12 cellular contexts compared by ENCODE assay signal in genomic region chr6:31246051-31246495, GRCh38. TPM values are rescaled to one million over a fixed set of nuclear protein-coding genes. Genes with fewer than 3 reads are reported as not detected.
DNase-seq lines count a peak whose midpoint lies in the region; ATAC-seq and TF ChIP-seq lines count a peak whose summit lies in the region.
"Had no signal": no experiment of that assay in that cellular context is flagged by ENCODE, and none has a peak within 500 bp of the region (broad histone marks: within the 10 kb centered on the region; RNA-seq: fewer than 3 reads in every experiment).

No MANE protein-coding gene starts in this region.

- no peaks in the 10 kb centered on the region for H3K4me1 Mint-ChIP-seq in CD14-positive monocyte
- H3K4me1 Mint-ChIP-seq in activated CD4-positive, alpha-beta T cell treated with anti-CD3 and anti-CD28 coated beads for 36 hours, result peaks cover 5% of the 10 kb centered on the region

- H3K36me3 ChIP-seq in GM23248 (ENCODE audit: low read depth), result no peaks in the 10 kb centered on the region
- H3K36me3 ChIP-seq in SJCRH30, result no peaks in the 10 kb centered on the region
- H3K36me3 ChIP-seq: suprapubic skin had no signal

- peaks cover 13% of the 10 kb centered on the region for H3K27me3 ChIP-seq in GM23248 (replicated peaks; ENCODE audit: insufficient read depth)
- no peaks in the 10 kb centered on the region for H3K27me3 ChIP-seq in SJCRH30
- H3K27me3 ChIP-seq: suprapubic skin had no signal

- H3K9ac ChIP-seq in GM23248, result no peak overlapping the region

- no peak overlapping the region for H3K4me3 Mint-ChIP-seq in CD14-positive monocyte
- no peak overlapping the region for H3K4me3 Mint-ChIP-seq in activated CD4-positive, alpha-beta T cell treated with anti-CD3 and anti-CD28 coated beads for 36 hours

- no peak overlapping the region for H2AFZ ChIP-seq in GM23248

- peaks cover 11 to 34% (median 21%) of the 10 kb centered on the region in 7 donors for H3K9me3 Mint-ChIP-seq in CD14-positive monocyte
- H3K9me3 Mint-ChIP-seq in activated CD4-positive, alpha-beta T cell treated with anti-CD3 and anti-CD28 coated beads for 36 hours (ENCODE audit: low read depth), result peaks cover 19% of the 10 kb centered on the region

- in situ Hi-C loops in GM23248 (cut with MboI), result no loop called here

- H3K27ac Mint-ChIP-seq in CD14-positive monocyte, result no peak overlapping the region
- no peak overlapping the region for H3K27ac Mint-ChIP-seq in activated CD4-positive, alpha-beta T cell treated with anti-CD3 and anti-CD28 coated beads for 36 hours

- H3K27ac ChIP-seq in GM23248 (no peak overlapping the region), SJCRH30 (no peak overlapping the region)
- H3K27ac ChIP-seq: suprapubic skin had no signal

- CTCF ChIA-PET in activated CD4-positive, alpha-beta T cell treated with anti-CD3 and anti-CD28 coated beads for 36 hours (lab: Charles Lee), result interaction anchor here (1.0 to 1.5 kb wide), 3 partner anchors 11 to 121 kb away, joined by 3 read pairs; no protein-coding TSS in a partner anchor

- peaks cover 7% of the 10 kb centered on the region for H3F3A ChIP-seq in GM23248 (ENCODE audit: insufficient read depth)

- H4K20me1 ChIP-seq in GM23248 (ENCODE audit: insufficient read depth), result no peaks in the 10 kb centered on the region

- TF ChIP-seq POLR2A in GM18505 (IDR thresholded peaks at IDR 0.05; ENCODE audit: borderline replicate concordance, extremely low read depth, insufficient read depth, insufficient read length), result no peak

- no peak for ATAC-seq in GM18505 (IDR thresholded peaks at IDR 0.05; ENCODE audit: unreplicated experiment)
- ATAC-seq in activated CD4-positive, alpha-beta T cell treated with anti-CD3 and anti-CD28 coated beads for 36 hours, result no peak
- ATAC-seq: left lobe of liver had no signal

- intact Hi-C loops in CD14-positive monocyte (cut with micrococcal nuclease), result loop anchor here in 1 of 2 donors (2.0 kb wide), 1 partner anchor 75 kb away; no protein-coding TSS in a partner anchor
- intact Hi-C loops in activated CD4-positive, alpha-beta T cell treated with anti-CD3 and anti-CD28 coated beads for 36 hours (cut with DNase I, micrococcal nuclease), result no loop called here

- no peaks in the 10 kb centered on the region for H3K36me3 Mint-ChIP-seq in CD14-positive monocyte
- peaks cover 5% of the 10 kb centered on the region for H3K36me3 Mint-ChIP-seq in activated CD4-positive, alpha-beta T cell treated with anti-CD3 and anti-CD28 coated beads for 36 hours (ENCODE audit: low read depth)

- H3K4me2 ChIP-seq in GM23248 (ENCODE audit: unreplicated experiment), result peak overlapping the region; percentile 25

- peak; percentile 83 for DNase-seq in GM23248
- DNase-seq in SJCRH30, result peak; percentile 5 to 21
- DNase-seq in fibroblast of pulmonary artery (ENCODE audit: low read depth), result peak; percentile 51
- peak; percentile 99 for DNase-seq in renal cortical epithelial cell (ENCODE audit: low read depth)
- DNase-seq in NCI-H82 (lab: John Stamatoyannopoulos, UW), result no peak
- no peak for DNase-seq in CD14-positive monocyte (ENCODE audit: low spot score)
- DNase-seq in activated CD4-positive, alpha-beta T cell treated with anti-CD3 and anti-CD28 coated beads for 36 hours, result no peak
- DNase-seq: cerebellar nuclear complex, NCI-H774 had no signal

- no peaks in the 10 kb centered on the region for H3K9me2 ChIP-seq in GM23248 (ENCODE audit: insufficient read depth)

- POLR2A ChIA-PET in activated CD4-positive, alpha-beta T cell treated with anti-CD3 and anti-CD28 coated beads for 36 hours (lab: Charles Lee), result no interaction called here

- peaks cover 7% of the 10 kb centered on the region; the same call in 1 of the 2 replicates for H3K4me1 ChIP-seq in GM23248 (ENCODE audit: insufficient read depth)
- no peaks in the 10 kb centered on the region for H3K4me1 ChIP-seq in SJCRH30
- H3K4me1 ChIP-seq: suprapubic skin had no signal

- H3K9me3 ChIP-seq in GM23248 (ENCODE audit: low read depth) (no peaks in the 10 kb centered on the region), SJCRH30 (replicated peaks) (no peaks in the 10 kb centered on the region)
- H3K9me3 ChIP-seq: suprapubic skin had no signal

- H3K27me3 Mint-ChIP-seq in CD14-positive monocyte (ENCODE audit: low read depth in 3 of 3), result peaks cover 1 to 10% (median 9%) of the 10 kb centered on the region in 3 donors
- peaks cover 9% of the 10 kb centered on the region for H3K27me3 Mint-ChIP-seq in activated CD4-positive, alpha-beta T cell treated with anti-CD3 and anti-CD28 coated beads for 36 hours

- TF ChIP-seq CTCF in fibroblast of pulmonary artery (IDR thresholded peaks at IDR 0.05; ENCODE audit: low read length, missing control alignments) (no peak), CD14-positive monocyte (IDR thresholded peaks at IDR 0.05) (no peak)

- 45 to 46% methylated on average over 2 of the region's 2 CpGs for WGBS in GM23248 (ENCODE audit: low coverage in 1 of 2, low lambda C conversion rate in 2 of 2, missing lambda C conversion rate in 2 of 2), 2 experiments

- H3K79me2 ChIP-seq in GM23248 (ENCODE audit: insufficient read depth), result no peaks in the 10 kb centered on the region

- H3K4me3 ChIP-seq in GM23248 (no peak overlapping the region), SJCRH30 (no peak overlapping the region), fibroblast of pulmonary artery (replicated peaks; ENCODE audit: low read depth, low read length) (no peak overlapping the region)
- H3K4me3 ChIP-seq: suprapubic skin had no signal

RNA-seq across cellular contexts. Expression of gene HLA-C, which starts 25.8 kb away (rescaled TPM):
- 157 and 168 TPM in 2 replicates for total RNA-seq in GM23248 (2014; rRNA removed; shearing (Covaris generic))
- polyA plus RNA-seq in GM23248 (2016; fragmentation: Nextera tagmentation; extraction: Ambion mirVana) (244 and 255 TPM in 2 replicates), CD14-positive monocyte (1,000 to 10,000 TPM; 1,829 to 2,224 TPM)
- 0.73 TPM in 1 of 2 replicates, not detected in the other for total RNA-seq in SJCRH30 (2014; rRNA removed; shearing (Covaris generic))
- total RNA-seq in renal cortical epithelial cell, result 140 and 532 TPM in 2 replicates
- total RNA-seq in activated CD4-positive, alpha-beta T cell treated with anti-CD3 and anti-CD28 coated beads for 36 hours, result 100 to 1,000 TPM; 660 to 678 TPM

Comparison
In these comparisons a context has a peak if more than half of its experiments do, and no peak if none do; other contexts are left out.
1. DNase-seq: peak in GM23248 (single experiment), SJCRH30 (2 of 2), fibroblast of pulmonary artery (single experiment) and renal cortical epithelial cell (single experiment); none in NCI-H82 (single experiment), CD14-positive monocyte (single experiment) and activated CD4-positive, alpha-beta T cell treated with anti-CD3 and anti-CD28 coated beads for 36 hours (single experiment).
2. RNA of gene HLA-C, which starts 25.8 kb away (total RNA-seq): 660 to 678 TPM in activated CD4-positive, alpha-beta T cell treated with anti-CD3 and anti-CD28 coated beads for 36 hours, 157 to 168 TPM in GM23248 and 140 to 532 TPM in renal cortical epithelial cell; 0.73 TPM in SJCRH30; every median in the first group is over 10 times any median in the second.